19 cellular contexts compared by ENCODE assay signal in the genomic region with DNA sequence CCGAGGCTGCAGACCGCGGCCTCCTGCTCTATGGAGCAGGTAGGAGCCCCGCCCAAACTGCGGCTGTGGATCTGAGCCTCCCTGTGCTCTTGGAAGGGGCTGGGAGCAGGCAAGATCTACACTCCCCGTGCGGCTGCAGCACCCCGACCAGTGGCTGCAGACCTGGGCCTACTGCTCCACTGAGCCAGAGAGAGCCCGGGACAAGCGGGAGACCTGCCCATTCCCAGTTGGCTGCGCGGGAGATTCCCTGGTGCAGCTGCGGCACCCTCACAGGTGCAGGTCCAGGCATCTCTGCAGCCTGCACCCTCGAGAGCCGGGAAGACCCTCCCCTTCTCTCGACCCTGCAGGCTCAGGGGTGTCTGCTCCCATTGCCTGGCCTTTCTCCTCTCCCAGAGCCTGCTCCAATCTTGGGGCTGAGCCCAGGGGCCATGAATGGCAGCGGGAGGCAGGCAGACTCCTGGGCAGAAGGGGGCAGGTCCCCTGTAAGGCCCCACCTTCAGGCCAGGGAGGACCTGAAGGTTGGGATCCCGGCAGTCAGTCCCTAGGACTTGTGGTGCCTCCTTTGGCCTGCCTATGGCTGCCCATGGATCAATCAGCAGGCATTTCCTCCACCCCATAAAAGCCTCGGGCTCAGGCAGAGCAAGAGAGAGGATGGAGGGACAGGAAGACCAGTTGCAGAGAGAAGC. TPM values are rescaled to one million over a fixed set of nuclear protein-coding genes. Genes with fewer than 3 reads are reported as not detected.
DNase-seq lines count a peak whose midpoint lies in the region; ATAC-seq and TF ChIP-seq lines count a peak whose summit lies in the region.
"Had no signal": no experiment of that assay in that cellular context is flagged by ENCODE, and none has a peak within 500 bp of the region (broad histone marks: within the 10 kb centered on the region; RNA-seq: fewer than 3 reads in every experiment).

No MANE protein-coding gene starts in this region.

- H3K27me3 Mint-ChIP-seq in type B pancreatic cell: peaks cover 8% of the 10 kb centered on the region
- H3K27me3 Mint-ChIP-seq: activated CD4-positive, alpha-beta memory T cell treated with anti-CD3 and anti-CD28 coated beads, Interleukin-2, amount 10 ng/mL, durations not matched to agents 7 days and 5 days; activated naive CD8-positive, alpha-beta T cell treated with anti-CD3 and anti-CD28 coated beads for 36 hours; CD8-positive, alpha-beta memory T cell; T-cell had no signal

- H3K36me3 ChIP-seq in iPS-15b (ENCODE audit: control insufficient read depth, insufficient read depth, low read length): no peaks in the 10 kb centered on the region
- H3K36me3 ChIP-seq in spleen: peaks cover 0 to 10% (median 0%) of the 10 kb centered on the region in 6 donors
- H3K36me3 ChIP-seq: brain microvascular endothelial cell, pancreas had no signal

- ATAC-seq in GM18873 (IDR thresholded peaks at IDR 0.05; ENCODE audit: low FRiP score, unreplicated experiment) (no peak), GM19455 (IDR thresholded peaks at IDR 0.05; ENCODE audit: unreplicated experiment) (no peak)
- ATAC-seq: activated T-cell treated with anti-CD3 and anti-CD28 coated beads, Interleukin-2, amount 50 U/mL, for 72 hours; pancreas; T-cell had no signal

- no peak overlapping the region for H3K9ac ChIP-seq in iPS-15b (ENCODE audit: low read depth, low read length)

- no peaks in the 10 kb centered on the region for H3K4me1 Mint-ChIP-seq in type B pancreatic cell (ENCODE audit: unreplicated experiment)
- H3K4me1 Mint-ChIP-seq: activated CD4-positive, alpha-beta memory T cell treated with anti-CD3 and anti-CD28 coated beads, Interleukin-2, amount 10 ng/mL, durations not matched to agents 7 days and 5 days; activated naive CD8-positive, alpha-beta T cell treated with anti-CD3 and anti-CD28 coated beads for 36 hours had no signal

- H3K27ac Mint-ChIP-seq in type B pancreatic cell: no peak overlapping the region
- H3K27ac Mint-ChIP-seq: activated CD4-positive, alpha-beta memory T cell treated with anti-CD3 and anti-CD28 coated beads, Interleukin-2, amount 10 ng/mL, durations not matched to agents 7 days and 5 days; activated naive CD8-positive, alpha-beta T cell treated with anti-CD3 and anti-CD28 coated beads for 36 hours; activated T-cell treated with anti-CD3 and anti-CD28 coated beads, Interleukin-2, amount 50 U/mL, for 72 hours; CD8-positive, alpha-beta memory T cell; T-cell had no signal

- peak overlapping the region; percentile 93 for H3K27ac ChIP-seq in 22Rv1
- H3K27ac ChIP-seq in spleen: peak overlapping the region in 7 of 8 donors; percentile 18 to 74 (median 66)
- H3K27ac ChIP-seq: brain microvascular endothelial cell, pancreas, VCaP had no signal

- H3K9me3 ChIP-seq in iPS-15b (ENCODE audit: control insufficient read depth, insufficient read depth, low read length) (no peaks in the 10 kb centered on the region), spleen (no peaks in the 10 kb centered on the region)
- H3K9me3 ChIP-seq: pancreas had no signal

- intact Hi-C loops in spleen (cut with DNase I; ENCODE audit: low total_unique reads): no loop called here

- TF ChIP-seq POLR2A in spleen (IDR thresholded peaks at IDR 0.05): no peak

- no peaks in the 10 kb centered on the region for H3K27me3 ChIP-seq in iPS-15b (ENCODE audit: control insufficient read depth, insufficient read depth, low read length)
- no peaks in the 10 kb centered on the region for H3K27me3 ChIP-seq in spleen (replicated peaks in 1 of 7)
- H3K27me3 ChIP-seq: brain microvascular endothelial cell, pancreas had no signal

- WGBS in spleen, 5 donors: 83 to 96% (median 93%) methylated on average over 9 to 19 of the region's 19 CpGs

- H3K36me3 Mint-ChIP-seq in type B pancreatic cell: peaks cover 3% of the 10 kb centered on the region
- H3K36me3 Mint-ChIP-seq: activated naive CD8-positive, alpha-beta T cell treated with anti-CD3 and anti-CD28 coated beads for 36 hours had no signal

- H3K4me3 ChIP-seq in iPS-15b (ENCODE audit: low read depth, low read length) (peak overlapping the region; percentile 23), spleen (no peak overlapping the region)
- H3K4me3 ChIP-seq: pancreas, smooth muscle cell had no signal

- no peak overlapping the region for H3K4me3 Mint-ChIP-seq in type B pancreatic cell
- H3K4me3 Mint-ChIP-seq: activated CD4-positive, alpha-beta memory T cell treated with anti-CD3 and anti-CD28 coated beads, Interleukin-2, amount 10 ng/mL, durations not matched to agents 7 days and 5 days; activated naive CD8-positive, alpha-beta T cell treated with anti-CD3 and anti-CD28 coated beads for 36 hours; activated T-cell treated with anti-CD3 and anti-CD28 coated beads, Interleukin-2, amount 50 U/mL, for 72 hours; CD8-positive, alpha-beta memory T cell; T-cell had no signal

- no peak for TF ChIP-seq CTCF in 22Rv1 (IDR thresholded peaks at IDR 0.05)
- no peak for TF ChIP-seq CTCF in spleen (IDR thresholded peaks at IDR 0.05 in 8 of 11, conservative IDR thresholded peaks at IDR 0.05 in 3 of 11)
- no peak for TF ChIP-seq CTCF in type B pancreatic cell (conservative IDR thresholded peaks at IDR 0.05)

- no peaks in the 10 kb centered on the region for H3K9me3 Mint-ChIP-seq in type B pancreatic cell
- H3K9me3 Mint-ChIP-seq: activated naive CD8-positive, alpha-beta T cell treated with anti-CD3 and anti-CD28 coated beads for 36 hours; activated T-cell treated with anti-CD3 and anti-CD28 coated beads, Interleukin-2, amount 50 U/mL, for 72 hours; CD8-positive, alpha-beta memory T cell; T-cell had no signal

- DNase-seq in SK-N-DZ (ENCODE audit: low spot score) (peak; percentile 47), spleen (no peak), putamen (ENCODE audit: low spot score) (no peak), type B pancreatic cell (ENCODE audit: extremely low spot score, unreplicated experiment) (no peak)
- DNase-seq: activated CD4-positive, alpha-beta memory T cell treated with anti-CD3 and anti-CD28 coated beads, Interleukin-2, amount 10 ng/mL, durations not matched to agents 7 days and 5 days; activated naive CD8-positive, alpha-beta T cell treated with anti-CD3 and anti-CD28 coated beads for 36 hours; activated T-cell treated with anti-CD3 and anti-CD28 coated beads, Interleukin-2, amount 50 U/mL, for 72 hours; brain microvascular endothelial cell; CD8-positive, alpha-beta memory T cell; NCI-H1436; T-cell had no signal

- H3K4me1 ChIP-seq in iPS-15b (ENCODE audit: control insufficient read depth, insufficient read depth, low read length): no peaks in the 10 kb centered on the region
- peaks cover 0 to 20% (median 9%) of the 10 kb centered on the region in 6 donors for H3K4me1 ChIP-seq in spleen

RNA-seq across cellular contexts. Expression of a gene that starts 8.8 kb away (rescaled TPM):
- polyA plus RNA-seq in SK-N-DZ (2014; cell fraction: cytosol; rRNA removed): not detected in 2 replicates
- not detected in 2 replicates for polyA plus RNA-seq in SK-N-DZ (2014; cell fraction: nucleus; rRNA removed)
- total RNA-seq in spleen (100 to 1,000 TPM; 348 to 975 (median 429) TPM), type B pancreatic cell (ENCODE audit: low replicate concordance) (4.9 and 84.9 TPM in 2 replicates)
- 10 to 100 TPM; 28.9 to 75.1 (median 61.5) TPM for polyA plus RNA-seq in spleen
- total RNA-seq: activated CD4-positive, alpha-beta memory T cell treated with anti-CD3 and anti-CD28 coated beads, Interleukin-2, amount 10 ng/mL, durations not matched to agents 7 days and 5 days; activated naive CD8-positive, alpha-beta T cell treated with anti-CD3 and anti-CD28 coated beads for 36 hours; Daoy had no signal
